23 cellular contexts compared by ENCODE assay signal in the genomic region with DNA sequence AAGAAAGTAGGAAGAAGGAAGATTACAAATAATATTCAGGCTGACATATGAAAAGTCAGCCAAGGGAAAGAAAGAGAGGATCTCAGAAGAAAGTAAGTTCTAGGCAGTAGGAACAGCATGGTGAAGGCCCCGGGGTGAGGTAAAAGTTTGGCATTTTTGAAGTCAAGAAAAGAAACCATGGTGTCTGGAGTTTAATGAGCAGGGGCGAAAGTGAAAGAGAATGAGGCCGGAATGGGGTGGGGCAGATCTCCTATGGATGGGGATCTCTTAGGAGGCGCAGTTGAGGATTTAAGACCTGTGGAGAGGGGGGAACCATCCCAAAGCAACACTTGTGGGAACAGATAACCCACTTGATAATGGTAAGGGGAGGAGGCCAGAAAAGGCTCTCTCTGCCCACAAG.
"Had no signal": no experiment of that assay in that cellular context is flagged by ENCODE, and none has a peak within 500 bp of the region (broad histone marks: within the 10 kb centered on the region; RNA-seq: fewer than 3 reads in every experiment).

No MANE protein-coding gene starts in this region.

- DNase-seq: activated CD4-positive, alpha-beta memory T cell treated with anti-CD3 and anti-CD28 coated beads, Interleukin-2, amount 10 ng/mL, durations not matched to agents 7 days and 5 days; activated CD4-positive, alpha-beta T cell treated with anti-CD3 and anti-CD28 coated beads for 1 hour; activated CD4-positive, alpha-beta T cell treated with anti-CD3 and anti-CD28 coated beads, Interleukin-2, amount 10 ng/mL, durations not matched to agents 7 days and 5 days; activated CD8-positive, alpha-beta memory T cell treated with anti-CD3 and anti-CD28 coated beads, Interleukin-2, amount 50 U/mL, for 48 hours; activated gamma-delta T cell; activated naive CD4-positive, alpha-beta T cell treated with anti-CD3 and anti-CD28 coated beads, Interleukin-2, amount 10 ng/mL, durations not matched to agents 7 days and 5 days; activated naive CD8-positive, alpha-beta T cell treated with anti-CD3 and anti-CD28 coated beads, Interleukin-2, amount 10 ng/mL, durations not matched to agents 7 days and 5 days; activated T-cell treated with anti-CD3 and anti-CD28 coated beads, Interleukin-2, amount 50 U/mL, for 24 hours; cerebellar nuclear complex; cortex of kidney; gastrocnemius medialis; glutamatergic neuron; mammary epithelial cell; natural killer cell; spleen; stimulated activated naive CD4-positive, alpha-beta T cell; T-helper 2 cell had no signal

- H3K4me3 ChIP-seq: ascending aorta, cardiac muscle cell, gastrocnemius medialis, spleen, tibial nerve, vagina had no signal

- H3K27ac ChIP-seq: ascending aorta, cardiac muscle cell, epithelial cell of prostate, tibial nerve, vagina had no signal

- H3K9me3 ChIP-seq: ascending aorta, gastrocnemius medialis, spleen, tibial nerve, vagina had no signal

- H3K27me3 ChIP-seq: ascending aorta, gastrocnemius medialis, spleen, tibial nerve, vagina had no signal

- H3K36me3 ChIP-seq: ascending aorta, cardiac muscle cell, gastrocnemius medialis, spleen, tibial nerve, vagina had no signal

- ATAC-seq: gastrocnemius medialis, natural killer cell, WTC11 had no signal
